Comparison of ENCODE assay signal across 12 cellular contexts in genomic region chr10:6297951-6298381, GRCh38.
A peak's percentile ranks its signal among the peaks of the same experiment; 100 is the strongest.
DNase-seq lines count a peak whose midpoint lies in the region; ATAC-seq and TF ChIP-seq lines count a peak whose summit lies in the region.
"Had no signal": no experiment of that assay in that cellular context is flagged by ENCODE, and none has a peak within 500 bp of the region (broad histone marks: within the 10 kb centered on the region; RNA-seq: fewer than 3 reads in every experiment).

No MANE protein-coding gene starts in this region.

- H3K9me3 Mint-ChIP-seq in T-helper 1 cell treated with Interleukin-12 subunit alpha and Interleukin-12 subunit beta and Interleukin-4 antibody, amounts not matched to agents 30 μg/mL and 1 μg/mL, for 36 hours, result peaks cover 17% of the 10 kb centered on the region

- TF ChIP-seq CTCF in stomach (IDR thresholded peaks at IDR 0.05) (no peak), WERI-Rb-1 (IDR thresholded peaks at IDR 0.05; ENCODE audit: low read depth, low read length) (no peak), tibial nerve (IDR thresholded peaks at IDR 0.05) (no peak)

- no peak for ATAC-seq in HG03108 (IDR thresholded peaks at IDR 0.05; ENCODE audit: unreplicated experiment)

- WGBS in stomach, 5 donors, result 13 to 48% (median 31%) methylated on average over 2 of the region's 2 CpGs
- WGBS in tibial nerve, 2 donors, result 44 to 47% methylated on average over 2 of the region's 2 CpGs

- TF ChIP-seq POLR2A in stomach (IDR thresholded peaks at IDR 0.05) (no peak), tibial nerve (IDR thresholded peaks at IDR 0.05) (no peak)

- H3K27me3 Mint-ChIP-seq in T-helper 1 cell treated with Interleukin-12 subunit alpha and Interleukin-12 subunit beta and Interleukin-4 antibody, amounts not matched to agents 30 μg/mL and 1 μg/mL, for 36 hours (ENCODE audit: low read depth), result no peaks in the 10 kb centered on the region
- H3K27me3 Mint-ChIP-seq: activated CD4-positive, alpha-beta T cell treated with anti-CD3 and anti-CD28 coated beads, Interleukin-2, amount 10 ng/mL, durations not matched to agents 24 days and 14 days had no signal

- TF ChIP-seq EP300 in stomach (IDR thresholded peaks at IDR 0.05) (no peak), tibial nerve (IDR thresholded peaks at IDR 0.05) (peak in 1 of 2 donors; percentile 24)

- no peaks in the 10 kb centered on the region for H3K36me3 ChIP-seq in stomach
- H3K36me3 ChIP-seq in WERI-Rb-1, result no peaks in the 10 kb centered on the region
- H3K36me3 ChIP-seq in tibial nerve, result no peaks in the 10 kb centered on the region

- peaks cover 34 to 69% (median 44%) of the 10 kb centered on the region in 4 donors for H3K4me1 ChIP-seq in stomach
- peaks cover 0 to 26% (median 9%) of the 10 kb centered on the region in 4 donors for H3K4me1 ChIP-seq in tibial nerve

- H3K4me1 Mint-ChIP-seq in T-helper 1 cell treated with Interleukin-12 subunit alpha and Interleukin-12 subunit beta and Interleukin-4 antibody, amounts not matched to agents 30 μg/mL and 1 μg/mL, for 36 hours (ENCODE audit: low read depth), result peaks cover 58% of the 10 kb centered on the region

- DNase-seq in T-helper 1 cell (no peak), SKM-1 treated with dmso at 0.1 percent for 144 hours (lab: John Stamatoyannopoulos, UW; ENCODE audit: unreplicated experiment) (peak; percentile 63), iris pigment epithelial cell (ENCODE audit: low read depth) (peak; percentile 52), stomach (peak; percentile 81), WERI-Rb-1 (no peak), tibial nerve (ENCODE audit: low spot score in 2 of 2) (no peak)
- DNase-seq: activated CD4-positive, alpha-beta T cell treated with anti-CD3 and anti-CD28 coated beads, Interleukin-2, amount 10 ng/mL, durations not matched to agents 24 days and 14 days; GDM1; SHP77 treated with DMSO at 0.1 percent for 48 hours; stimulated activated CD4-positive, alpha-beta T cell treated with anti-CD3 and anti-CD28 coated beads, Interleukin-4, amount 100 ng/mL, for 4 hours had no signal

- no peak overlapping the region for H3K4me3 ChIP-seq in stomach
- H3K4me3 ChIP-seq in WERI-Rb-1 (ENCODE audit: low read depth, low read length), result no peak overlapping the region
- no peak overlapping the region for H3K4me3 ChIP-seq in tibial nerve

- peak overlapping the region; percentile 50 for H3K27ac Mint-ChIP-seq in T-helper 1 cell treated with Interleukin-12 subunit alpha and Interleukin-12 subunit beta and Interleukin-4 antibody, amounts not matched to agents 30 μg/mL and 1 μg/mL, for 36 hours
- H3K27ac Mint-ChIP-seq: activated CD4-positive, alpha-beta T cell treated with anti-CD3 and anti-CD28 coated beads, Interleukin-2, amount 10 ng/mL, durations not matched to agents 24 days and 14 days had no signal

- peaks cover 24% of the 10 kb centered on the region for H3K36me3 Mint-ChIP-seq in T-helper 1 cell treated with Interleukin-12 subunit alpha and Interleukin-12 subunit beta and Interleukin-4 antibody, amounts not matched to agents 30 μg/mL and 1 μg/mL, for 36 hours (ENCODE audit: low read depth)

- H3K9me3 ChIP-seq in stomach (no peaks in the 10 kb centered on the region), WERI-Rb-1 (ENCODE audit: severe bottlenecking) (no peaks in the 10 kb centered on the region), tibial nerve (no peaks in the 10 kb centered on the region)

- H3K27me3 ChIP-seq in stomach, result no peaks in the 10 kb centered on the region
- peaks cover 3% of the 10 kb centered on the region for H3K27me3 ChIP-seq in WERI-Rb-1 (ENCODE audit: insufficient read depth, low read depth, severe bottlenecking)
- no peaks in the 10 kb centered on the region for H3K27me3 ChIP-seq in tibial nerve

- intact Hi-C loops in stomach (cut with DNase I; ENCODE audit: low total_unique reads), result no loop called here

- H3K27ac ChIP-seq in stomach, result peak overlapping the region; percentile 66 to 81 (median 71)
- no peak overlapping the region for H3K27ac ChIP-seq in WERI-Rb-1
- no peak overlapping the region for H3K27ac ChIP-seq in tibial nerve

- no peak overlapping the region for H3K4me3 Mint-ChIP-seq in T-helper 1 cell treated with Interleukin-12 subunit alpha and Interleukin-12 subunit beta and Interleukin-4 antibody, amounts not matched to agents 30 μg/mL and 1 μg/mL, for 36 hours
- H3K4me3 Mint-ChIP-seq: activated CD4-positive, alpha-beta T cell treated with anti-CD3 and anti-CD28 coated beads, Interleukin-2, amount 10 ng/mL, durations not matched to agents 24 days and 14 days had no signal

Comparison
In these comparisons a context has a peak if more than half of its experiments do, and no peak if none do; other contexts are left out.
1. DNase-seq: peak in SKM-1 treated with dmso at 0.1 percent for 144 hours (single experiment), iris pigment epithelial cell (single experiment) and stomach (single experiment); none in T-helper 1 cell (0 of 5), WERI-Rb-1 (single experiment) and tibial nerve (0 of 2).
2. H3K27ac ChIP-seq: peak in stomach (5 of 5); none in WERI-Rb-1 (single experiment) and tibial nerve (0 of 4).